In the genomic region with DNA sequence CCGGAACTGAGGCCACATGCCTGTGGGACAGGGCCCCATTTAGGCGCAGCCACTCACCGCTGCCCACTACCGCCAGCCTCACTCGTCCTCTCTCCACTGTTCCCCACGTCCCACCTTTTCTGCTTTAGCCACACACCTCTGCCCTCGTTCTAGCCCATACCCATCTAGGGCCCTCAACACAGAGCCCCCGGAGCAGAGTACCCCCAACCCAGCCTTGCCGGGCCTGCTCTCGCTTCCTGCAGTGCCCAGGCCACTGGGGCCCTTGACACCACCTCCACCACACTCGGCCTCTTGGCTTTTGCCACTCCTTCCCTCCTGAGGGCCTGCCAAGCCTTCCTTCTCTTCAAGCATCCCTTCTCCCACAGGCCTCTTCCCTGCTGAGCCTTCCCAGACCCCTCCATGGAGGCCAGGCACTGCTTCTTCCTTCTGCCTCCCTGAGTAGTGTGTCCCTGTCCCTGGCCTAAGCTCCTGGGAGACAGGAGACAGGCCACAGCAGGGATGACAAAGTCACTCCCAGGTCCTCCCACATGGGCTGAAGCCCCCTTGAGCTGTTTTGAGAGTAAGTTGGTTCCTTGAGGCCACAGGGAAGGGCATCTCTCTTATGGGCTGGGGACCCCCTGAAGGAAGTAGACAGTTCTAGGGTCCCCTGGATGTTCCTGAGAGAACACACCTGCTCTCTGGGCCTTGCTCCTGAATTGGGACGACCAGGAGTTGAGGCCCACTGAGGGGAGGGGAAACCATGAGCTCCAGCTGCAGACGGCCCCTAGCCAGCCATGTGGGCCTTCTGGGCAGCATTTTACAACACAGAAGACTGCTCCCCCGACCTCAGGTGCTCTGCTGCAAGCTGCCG, we compare ENCODE assay signal across 1 cellular context.
TF ChIP-seq lines count a peak whose summit lies in the region.

No MANE protein-coding gene starts in this region.

TF ChIP-seq in GM12878, 131 proteins besides CTCF, POLR2A, EP300 and RAD21:
- no peak for TF ChIP-seq IKZF1 (conservative IDR thresholded peaks at IDR 0.05)
- TF ChIP-seq SMARCA5 (IDR thresholded peaks at IDR 0.05) = 0 out of 2 replicates have a peak, but pooled peaks have one; percentile 26
- no peak for TF ChIP-seq ZSCAN29 (IDR thresholded peaks at IDR 0.05)
- no peak for TF ChIP-seq RBBP5 (conservative IDR thresholded peaks at IDR 0.05)
- no peak for TF ChIP-seq POU2F2 (IDR thresholded peaks at IDR 0.05; ENCODE audit: borderline replicate concordance, low read depth, low read length)
- TF ChIP-seq JUNB (IDR thresholded peaks at IDR 0.05) = no peak
- no peak for TF ChIP-seq ZZZ3 (IDR thresholded peaks at IDR 0.05; ENCODE audit: control insufficient read depth, insufficient read length, low read depth)
